In genomic region chr21:45820171-45821091, GRCh38 we compare ENCODE assay signal across 8 cellular contexts.
DNase-seq lines count a peak whose midpoint lies in the region; ATAC-seq and TF ChIP-seq lines count a peak whose summit lies in the region.

No MANE protein-coding gene starts in this region.

- H4K20me1 ChIP-seq in SK-N-SH (ENCODE audit: insufficient read depth): no peaks in the 10 kb centered on the region

- H3K36me3 Mint-ChIP-seq in activated naive CD4-positive, alpha-beta T cell treated with anti-CD3 and anti-CD28 coated beads for 36 hours (ENCODE audit: low read depth): no peaks in the 10 kb centered on the region
- H3K36me3 Mint-ChIP-seq in type B pancreatic cell: no peaks in the 10 kb centered on the region

- peak overlapping the region; percentile 92 for H3K27ac Mint-ChIP-seq in activated naive CD4-positive, alpha-beta T cell treated with anti-CD3 and anti-CD28 coated beads for 36 hours
- H3K27ac Mint-ChIP-seq in type B pancreatic cell: no peak overlapping the region

- H3K14ac ChIP-seq in trophoblast cell (ENCODE audit: low read length): no peak overlapping the region

- TF ChIP-seq EP300 in SK-N-SH (IDR thresholded peaks at IDR 0.05; ENCODE audit: borderline replicate concordance in 1 of 2, low read depth in 1 of 2, low read length in 1 of 2): peak in 1 of 2 experiments; percentile 44; a peak in 2 of 4 replicates

- no peak overlapping the region for H4K8ac ChIP-seq in trophoblast cell (ENCODE audit: low read depth, low read length)

- H4K12ac ChIP-seq in trophoblast cell (ENCODE audit: low read depth, low read length): no peak overlapping the region

- in situ Hi-C loops in G401 (cut with HindIII; ENCODE audit: low sequenced_read_pairs): no loop called here

- H3K9me3 ChIP-seq in SK-N-SH (no peaks in the 10 kb centered on the region), trophoblast cell (ENCODE audit: insufficient read depth, low read depth, low read length) (no peaks in the 10 kb centered on the region)

- POLR2A ChIA-PET in SK-N-SH (lab: Yijun Ruan, JAX): interaction anchor here (0.9 to 2.3 kb wide), 3 partner anchors 73 to 265 kb away, joined by 3 to 18 read pairs (median 3); no protein-coding TSS in a partner anchor

- H2AK5ac ChIP-seq in trophoblast cell (ENCODE audit: low read length): no peak overlapping the region

- DNase-seq in G401 (ENCODE audit: low spot score): peak; percentile 98
- peak; percentile 79 for DNase-seq in NCI-H1092 treated with DMSO at 0.1 percent for 48 hours (lab: John Stamatoyannopoulos, UW)
- peak; percentile 93 for DNase-seq in SK-N-SH
- peak; percentile 89 for DNase-seq in activated naive CD4-positive, alpha-beta T cell treated with anti-CD3 and anti-CD28 coated beads for 36 hours
- DNase-seq in glomerular endothelial cell (ENCODE audit: extremely low read depth, low read depth, low spot score): peak; percentile 51
- peak; percentile 60 to 88 for DNase-seq in trophoblast cell
- peak; percentile 85 for DNase-seq in type B pancreatic cell (ENCODE audit: extremely low spot score, unreplicated experiment)

- H3K9me2 ChIP-seq in SK-N-SH: no peaks in the 10 kb centered on the region

- H2BK120ac ChIP-seq in trophoblast cell (ENCODE audit: insufficient read depth, low read length, poor library complexity): no peak overlapping the region

- H3K27me3 Mint-ChIP-seq in activated naive CD4-positive, alpha-beta T cell treated with anti-CD3 and anti-CD28 coated beads for 36 hours (ENCODE audit: low read depth): no peaks in the 10 kb centered on the region
- H3K27me3 Mint-ChIP-seq in type B pancreatic cell: peaks cover 13% of the 10 kb centered on the region

- H4K91ac ChIP-seq in trophoblast cell (ENCODE audit: low read depth, low read length): no peak overlapping the region

- no peak overlapping the region for H3K4me2 ChIP-seq in SK-N-SH
- H3K4me2 ChIP-seq in trophoblast cell (ENCODE audit: low read length): no peak overlapping the region

- no peak for ATAC-seq in GM18861 (IDR thresholded peaks at IDR 0.05; ENCODE audit: unreplicated experiment)

- peak overlapping the region in 1 of 2 experiments; percentile 99; a peak in 2 of 4 replicates for H3K27ac ChIP-seq in SK-N-SH (ENCODE audit: low read depth in 2 of 2, low read length in 1 of 2)
- no peak overlapping the region for H3K27ac ChIP-seq in trophoblast cell (ENCODE audit: low read depth, low read length)

- H3K4me3 Mint-ChIP-seq in activated naive CD4-positive, alpha-beta T cell treated with anti-CD3 and anti-CD28 coated beads for 36 hours: no peak overlapping the region
- no peak overlapping the region for H3K4me3 Mint-ChIP-seq in type B pancreatic cell

- H3K23ac ChIP-seq in trophoblast cell (ENCODE audit: low read length): no peak overlapping the region

- intact Hi-C loops in activated naive CD4-positive, alpha-beta T cell treated with anti-CD3 and anti-CD28 coated beads for 36 hours (cut with micrococcal nuclease): loop anchor here (1.0 to 5.0 kb wide), 6 partner anchors 125 to 678 kb away; no protein-coding TSS in a partner anchor

- no peaks in the 10 kb centered on the region for H3K79me1 ChIP-seq in trophoblast cell (ENCODE audit: low read length)

- WGBS in SK-N-SH (ENCODE audit: low lambda C conversion rate): 42% methylated on average over 25 of the region's 31 CpGs
- no CpG with 5 or more reads among the region's 31 CpGs for WGBS in trophoblast cell (ENCODE audit: extremely low coverage, insufficient coverage, insufficient read length)

- H2BK12ac ChIP-seq in trophoblast cell (ENCODE audit: low read length): no peak overlapping the region

- H3K9ac ChIP-seq in SK-N-SH (no peak overlapping the region), trophoblast cell (ENCODE audit: low read length) (no peak overlapping the region)

- H3K4me1 ChIP-seq in SK-N-SH (ENCODE audit: control insufficient read depth in 1 of 2, insufficient read depth in 2 of 2, low read depth in 1 of 2, low read length in 1 of 2) (peaks cover 8 to 35% of the 10 kb centered on the region in 2 experiments; a peak in 2 of 4 replicates), trophoblast cell (ENCODE audit: control insufficient read depth in 1 of 2, insufficient read depth in 2 of 2, low read length in 2 of 2) (no peaks in the 10 kb centered on the region)

- H3K36me3 ChIP-seq in SK-N-SH (replicated peaks in 1 of 2; ENCODE audit: control insufficient read depth in 1 of 2, insufficient read depth in 2 of 2, low read length in 1 of 2) (no peaks in the 10 kb centered on the region), trophoblast cell (ENCODE audit: control insufficient read depth in 1 of 2, insufficient read depth in 2 of 2, low read length in 2 of 2) (no peaks in the 10 kb centered on the region)

- H3K9me3 Mint-ChIP-seq in activated naive CD4-positive, alpha-beta T cell treated with anti-CD3 and anti-CD28 coated beads for 36 hours: no peaks in the 10 kb centered on the region
- H3K9me3 Mint-ChIP-seq in type B pancreatic cell: no peaks in the 10 kb centered on the region

- no peaks in the 10 kb centered on the region for H3K79me2 ChIP-seq in SK-N-SH (ENCODE audit: insufficient read depth)
- no peaks in the 10 kb centered on the region for H3K79me2 ChIP-seq in trophoblast cell (ENCODE audit: control insufficient read depth, insufficient read depth, low read length, poor library complexity)

- H2AFZ ChIP-seq in SK-N-SH (ENCODE audit: low read depth) (no peak overlapping the region), trophoblast cell (ENCODE audit: insufficient read depth, low read length, poor library complexity) (no peak overlapping the region)

- H3K4me3 ChIP-seq in SK-N-SH (ENCODE audit: low read depth in 2 of 2, low read length in 1 of 2) (no peak overlapping the region), trophoblast cell (ENCODE audit: low read depth, low read length) (no peak overlapping the region)

- CTCF ChIA-PET in SK-N-SH (lab: Yijun Ruan, JAX): interaction anchor here (0.6 to 4.7 kb wide), 74 partner anchors 9 to 721 kb away, joined by 3 to 127 read pairs (median 4); partner anchors contain the start of gene POFUT2
- CTCF ChIA-PET in activated naive CD4-positive, alpha-beta T cell treated with anti-CD3 and anti-CD28 coated beads for 36 hours (lab: Charles Lee): interaction anchor here (0.7 to 2.6 kb wide), 10 partner anchors 8 to 683 kb away, joined by 3 to 15 read pairs (median 4); no protein-coding TSS in a partner anchor

- no peaks in the 10 kb centered on the region for H3K27me3 ChIP-seq in SK-N-SH (ENCODE audit: insufficient read depth)
- H3K27me3 ChIP-seq in trophoblast cell (ENCODE audit: insufficient read depth, low read length): no peaks in the 10 kb centered on the region

- H3K18ac ChIP-seq in trophoblast cell (ENCODE audit: low read length): no peak overlapping the region

- peaks cover 44% of the 10 kb centered on the region for H3K4me1 Mint-ChIP-seq in activated naive CD4-positive, alpha-beta T cell treated with anti-CD3 and anti-CD28 coated beads for 36 hours (ENCODE audit: low read depth)
- H3K4me1 Mint-ChIP-seq in type B pancreatic cell (ENCODE audit: unreplicated experiment): peaks cover 29% of the 10 kb centered on the region

- peak; percentile 98 for TF ChIP-seq RAD21 in SK-N-SH (IDR thresholded peaks at IDR 0.05; ENCODE audit: low read length)

- H3F3A ChIP-seq in SK-N-SH (replicated peaks; ENCODE audit: insufficient read depth): no peaks in the 10 kb centered on the region

- H3K4ac ChIP-seq in trophoblast cell (ENCODE audit: low read depth, low read length): no peak overlapping the region

- TF ChIP-seq CTCF in SK-N-SH (IDR thresholded peaks at IDR 0.05) (peak; percentile 82), type B pancreatic cell (conservative IDR thresholded peaks at IDR 0.05) (peak; percentile 96)

- no peak overlapping the region for H2BK5ac ChIP-seq in trophoblast cell (ENCODE audit: low read depth, low read length, poor library complexity)

TF ChIP-seq in SK-N-SH, 30 proteins besides CTCF, POLR2A, EP300 and RAD21 (continues in another document):
- TF ChIP-seq FOXM1 (IDR thresholded peaks at IDR 0.05; ENCODE audit: low read depth) (no peak), YY1 (IDR thresholded peaks at IDR 0.05; ENCODE audit: low read depth) (no peak), CHD2 (IDR thresholded peaks at IDR 0.05; ENCODE audit: low read length, partially characterized antibody) (peak; percentile 52), MXI1 (IDR thresholded peaks at IDR 0.05; ENCODE audit: low read depth, low read length) (peak; percentile 68; the same call in 1 of the 2 replicates), IRF3 (IDR thresholded peaks at IDR 0.05; ENCODE audit: low read depth, low read length) (no peak), ELF1 (IDR thresholded peaks at IDR 0.05) (no peak), NRF1 (IDR thresholded peaks at IDR 0.05; ENCODE audit: low read depth, low read length) (no peak), SMC3 (IDR thresholded peaks at IDR 0.05; ENCODE audit: low read depth, low read length) (peak; percentile 97), MEF2A (IDR thresholded peaks at IDR 0.05; ENCODE audit: borderline replicate concordance, low read depth) (no peak), SIN3A (IDR thresholded peaks at IDR 0.05; ENCODE audit: borderline replicate concordance, low read depth, low read length) (no peak), MAX (IDR thresholded peaks at IDR 0.05; ENCODE audit: low read depth) (no peak), RCOR1 (IDR thresholded peaks at IDR 0.05; ENCODE audit: low read length) (peak; percentile 70), POLR2AphosphoS5 (IDR thresholded peaks at IDR 0.05; ENCODE audit: low read depth, low read length) (no peak), PBX3 (IDR thresholded peaks at IDR 0.05) (peak; percentile 59)
